ENCODE assay signal across 22 cellular contexts in the genomic region with DNA sequence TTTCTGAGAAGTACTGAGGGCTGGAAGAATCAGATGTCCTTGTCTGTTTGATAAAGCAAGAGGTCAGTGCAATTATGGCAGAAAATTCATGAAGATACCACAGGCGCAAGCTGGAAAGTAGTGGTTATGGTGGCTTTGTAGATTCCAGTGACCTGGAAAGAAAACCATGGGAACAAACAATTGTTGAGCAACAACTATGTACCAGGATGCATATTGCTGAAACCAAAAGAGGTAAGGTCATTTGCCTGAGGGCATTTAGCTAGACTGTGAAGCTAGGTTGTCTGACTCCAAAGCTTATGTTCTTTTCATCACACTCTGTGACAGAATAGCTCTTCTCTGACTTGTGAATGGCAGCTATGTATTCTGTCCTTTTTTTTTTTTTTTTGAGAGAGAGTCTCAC.
"Had no signal": no experiment of that assay in that cellular context is flagged by ENCODE, and none has a peak within 500 bp of the region (broad histone marks: within the 10 kb centered on the region; RNA-seq: fewer than 3 reads in every experiment).

No MANE protein-coding gene starts in this region.

- H3K4me3 Mint-ChIP-seq: activated B cell treated with CpG ODN at 0.5 μM for 24 hours; activated CD4-positive, alpha-beta memory T cell treated with anti-CD3 and anti-CD28 coated beads for 36 hours; activated CD8-positive, alpha-beta memory T cell treated with anti-CD3 and anti-CD28 coated beads, Interleukin-2, amount 10 ng/mL, durations not matched to agents 7 days and 5 days; activated naive CD8-positive, alpha-beta T cell treated with anti-CD3 and anti-CD28 coated beads, Interleukin-2, amount 10 ng/mL, durations not matched to agents 7 days and 5 days; immature natural killer cell; mesothelial cell of epicardium; natural killer cell treated with Interleukin-12 subunit alpha and Interleukin-12 subunit beta and Interleukin-15 and Interleukin-18, amount 100 ng/mL, for 72 hours; stimulated activated effector memory CD8-positive, alpha-beta T cell treated with anti-CD3 and anti-CD28 coated beads, Interleukin-12 subunit alpha, Interleukin-12 subunit beta, amount 100 ng/mL, for 72 hours had no signal

- H3K27me3 Mint-ChIP-seq: activated B cell treated with CpG ODN at 0.5 μM for 24 hours; activated CD4-positive, alpha-beta memory T cell treated with anti-CD3 and anti-CD28 coated beads for 36 hours; activated CD8-positive, alpha-beta memory T cell treated with anti-CD3 and anti-CD28 coated beads, Interleukin-2, amount 10 ng/mL, durations not matched to agents 7 days and 5 days; activated naive CD8-positive, alpha-beta T cell treated with anti-CD3 and anti-CD28 coated beads, Interleukin-2, amount 10 ng/mL, durations not matched to agents 7 days and 5 days; natural killer cell treated with Interleukin-12 subunit alpha and Interleukin-12 subunit beta and Interleukin-15 and Interleukin-18, amount 100 ng/mL, for 72 hours had no signal

- H3K9me3 ChIP-seq: esophagus muscularis mucosa, lower lobe of right lung, neutrophil, pancreas, upper lobe of left lung had no signal

- H3K36me3 Mint-ChIP-seq: stimulated activated effector memory CD8-positive, alpha-beta T cell treated with anti-CD3 and anti-CD28 coated beads, Interleukin-12 subunit alpha, Interleukin-12 subunit beta, amount 100 ng/mL, for 72 hours had no signal

- H3K4me1 ChIP-seq: esophagus muscularis mucosa, lower lobe of right lung, pancreas, stomach, upper lobe of left lung had no signal

- H3K4me1 Mint-ChIP-seq: stimulated activated effector memory CD8-positive, alpha-beta T cell treated with anti-CD3 and anti-CD28 coated beads, Interleukin-12 subunit alpha, Interleukin-12 subunit beta, amount 100 ng/mL, for 72 hours had no signal

- H3K27me3 ChIP-seq: brain microvascular endothelial cell, esophagus muscularis mucosa, neutrophil, pancreas, stomach, upper lobe of left lung had no signal

- H3K27ac ChIP-seq: brain microvascular endothelial cell, coronary artery, esophagus muscularis mucosa, lower lobe of right lung, neutrophil, pancreas, stomach, upper lobe of left lung had no signal

- H3K36me3 ChIP-seq: brain microvascular endothelial cell, esophagus muscularis mucosa, lower lobe of right lung, neutrophil, pancreas, stomach, upper lobe of left lung had no signal

- FAIRE-seq: pancreas had no signal

- H3K4me3 ChIP-seq: coronary artery, esophagus muscularis mucosa, lower lobe of right lung, pancreas, stomach, upper lobe of left lung had no signal

- DNase-seq: activated B cell treated with CpG ODN at 0.5 μM for 24 hours; activated CD4-positive, alpha-beta memory T cell treated with anti-CD3 and anti-CD28 coated beads for 36 hours; activated CD4-positive, alpha-beta T cell treated with anti-CD3 and anti-CD28 coated beads for 4 hours; activated CD8-positive, alpha-beta memory T cell treated with anti-CD3 and anti-CD28 coated beads, Interleukin-2, amount 10 ng/mL, durations not matched to agents 7 days and 5 days; activated naive CD4-positive, alpha-beta T cell treated with Interleukin-2 at 50 U/mL for 16 hours; activated naive CD8-positive, alpha-beta T cell treated with anti-CD3 and anti-CD28 coated beads, Interleukin-2, amount 10 ng/mL, durations not matched to agents 7 days and 5 days; aorta; brain microvascular endothelial cell; immature natural killer cell; lower lobe of right lung; pancreas; stimulated activated CD4-positive, alpha-beta T cell treated with anti-CD3 and anti-CD28 coated beads, Interleukin-4, amount 100 ng/mL, for 24 hours; stomach; upper lobe of left lung had no signal

- H3K9me3 Mint-ChIP-seq: activated B cell treated with CpG ODN at 0.5 μM for 24 hours had no signal

- ATAC-seq: activated CD8-positive, alpha-beta memory T cell treated with anti-CD3 and anti-CD28 coated beads, Interleukin-2, amount 10 ng/mL, durations not matched to agents 7 days and 5 days; lower lobe of right lung; natural killer cell treated with Interleukin-12 subunit alpha and Interleukin-12 subunit beta and Interleukin-15 and Interleukin-18, amount 100 ng/mL, for 72 hours; pancreas; sciatic nerve; stimulated activated effector memory CD8-positive, alpha-beta T cell treated with anti-CD3 and anti-CD28 coated beads, Interleukin-12 subunit alpha, Interleukin-12 subunit beta, amount 100 ng/mL, for 72 hours had no signal

- H3K27ac Mint-ChIP-seq: activated B cell treated with CpG ODN at 0.5 μM for 24 hours; activated CD4-positive, alpha-beta memory T cell treated with anti-CD3 and anti-CD28 coated beads for 36 hours; activated CD8-positive, alpha-beta memory T cell treated with anti-CD3 and anti-CD28 coated beads, Interleukin-2, amount 10 ng/mL, durations not matched to agents 7 days and 5 days; activated naive CD8-positive, alpha-beta T cell treated with anti-CD3 and anti-CD28 coated beads, Interleukin-2, amount 10 ng/mL, durations not matched to agents 7 days and 5 days; activated T-helper 2 cell treated with anti-CD3 and anti-CD28 coated beads, Interferon-gamma antibody, Interleukin-2, Interleukin-4, amounts not matched to agents 10 μg/mL and 5 μg/mL and 100 μg/mL, durations not matched to agents 14 hours and 24 hours and 36 hours; mesothelial cell of epicardium; stimulated activated effector memory CD8-positive, alpha-beta T cell treated with anti-CD3 and anti-CD28 coated beads, Interleukin-12 subunit alpha, Interleukin-12 subunit beta, amount 100 ng/mL, for 72 hours had no signal
